In the genomic region with DNA sequence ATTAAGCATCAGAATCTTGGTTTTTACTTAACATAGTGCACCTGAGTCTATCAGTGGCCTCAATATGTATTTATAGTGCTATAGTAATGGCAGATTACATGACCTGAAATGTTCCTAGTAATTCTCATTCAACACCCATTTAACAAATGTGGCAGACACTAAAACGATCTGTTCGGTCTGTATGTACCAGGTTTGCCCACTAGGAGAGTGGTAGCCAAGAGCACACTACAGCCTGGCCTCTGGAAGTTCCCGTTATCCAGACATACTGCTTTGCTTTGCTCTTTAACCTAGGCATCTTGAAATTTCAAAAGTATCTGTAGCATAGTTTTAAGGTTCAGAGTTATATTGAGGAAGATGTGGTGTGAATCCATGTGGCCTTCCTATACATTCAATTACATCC, we compare ENCODE assay signal across 19 cellular contexts.
DNase-seq lines count a peak whose midpoint lies in the region; ATAC-seq, FAIRE-seq and TF ChIP-seq lines count a peak whose summit lies in the region.
"Had no signal": no experiment of that assay in that cellular context is flagged by ENCODE, and none has a peak within 500 bp of the region (broad histone marks: within the 10 kb centered on the region; RNA-seq: fewer than 3 reads in every experiment).

No MANE protein-coding gene starts in this region.

- in situ Hi-C loops in Panc1 (cut with HindIII; ENCODE audit: low pct_unique_long_range_greater_than_20kb, low sequenced_read_pairs): no loop called here

- no peaks in the 10 kb centered on the region for H3K4me1 ChIP-seq in Panc1 (ENCODE audit: control insufficient read depth, insufficient read depth, low read length)
- H3K4me1 ChIP-seq in small intestine (ENCODE audit: control insufficient read depth in 2 of 2, insufficient read depth in 1 of 2, low read depth in 1 of 2, low read length in 1 of 2): no peaks in the 10 kb centered on the region
- H3K4me1 ChIP-seq: Peyer's patch had no signal

- H3K36me3 Mint-ChIP-seq in glutamatergic neuron (ENCODE audit: unreplicated experiment) (no peaks in the 10 kb centered on the region), progenitor cell of endocrine pancreas (ENCODE audit: insufficient read depth) (no peaks in the 10 kb centered on the region)
- H3K36me3 Mint-ChIP-seq: CD8-positive, alpha-beta T cell had no signal

- CTCF ChIA-PET in Panc1 (lab: Charles Lee): no interaction called here

- H3K9me3 Mint-ChIP-seq in glutamatergic neuron (ENCODE audit: unreplicated experiment): no peaks in the 10 kb centered on the region
- peaks cover 2% of the 10 kb centered on the region for H3K9me3 Mint-ChIP-seq in progenitor cell of endocrine pancreas (ENCODE audit: low read depth)
- H3K9me3 Mint-ChIP-seq: CD8-positive, alpha-beta T cell had no signal

- H3K4me3 Mint-ChIP-seq in glutamatergic neuron (ENCODE audit: unreplicated experiment): no peak overlapping the region
- H3K4me3 Mint-ChIP-seq in progenitor cell of endocrine pancreas (ENCODE audit: low read depth): no peak overlapping the region
- H3K4me3 Mint-ChIP-seq: B cell; CD8-positive, alpha-beta T cell; T-helper 17 cell had no signal

- BruUV-seq in Panc1 (replicated peaks; lab: Mats Ljungman, UMichigan): no TSS peak

- H3K27me3 Mint-ChIP-seq in glutamatergic neuron (ENCODE audit: unreplicated experiment) (no peaks in the 10 kb centered on the region), progenitor cell of endocrine pancreas (no peaks in the 10 kb centered on the region)
- H3K27me3 Mint-ChIP-seq: B cell, T-helper 17 cell had no signal

- H3K9me3 ChIP-seq in Panc1 (ENCODE audit: control insufficient read depth, insufficient read depth, low read depth, low read length): no peaks in the 10 kb centered on the region; the same call in 1 of the 2 replicates
- H3K9me3 ChIP-seq in small intestine (ENCODE audit: control insufficient read depth, low read depth): no peaks in the 10 kb centered on the region
- H3K9me3 ChIP-seq: Peyer's patch had no signal

- H3K27ac ChIP-seq in Panc1 (ENCODE audit: low read length): no peak overlapping the region
- no peak overlapping the region for H3K27ac ChIP-seq in small intestine (ENCODE audit: low read depth in 1 of 2, low read length in 1 of 2)
- H3K27ac ChIP-seq: Peyer's patch had no signal

- no peaks in the 10 kb centered on the region for H3K4me1 Mint-ChIP-seq in glutamatergic neuron (ENCODE audit: low read depth, unreplicated experiment)
- H3K4me1 Mint-ChIP-seq in progenitor cell of endocrine pancreas (ENCODE audit: low read depth): peaks cover 2% of the 10 kb centered on the region
- H3K4me1 Mint-ChIP-seq: B cell, T-helper 17 cell had no signal

- no peak overlapping the region for H3K27ac Mint-ChIP-seq in glutamatergic neuron (ENCODE audit: unreplicated experiment)
- no peak overlapping the region for H3K27ac Mint-ChIP-seq in progenitor cell of endocrine pancreas
- H3K27ac Mint-ChIP-seq: B cell; CD8-positive, alpha-beta T cell; T-helper 17 cell had no signal

- DNase-seq in H7: peak; percentile 24
- DNase-seq in Panc1 (ENCODE audit: low read depth, low spot score): no peak
- DNase-seq in glutamatergic neuron: no peak
- DNase-seq in progenitor cell of endocrine pancreas (ENCODE audit: low spot score, unreplicated experiment): no peak
- DNase-seq in small intestine: no peak
- no peak for DNase-seq in NCI-H526 (lab: John Stamatoyannopoulos, UW)
- DNase-seq: CD8-positive, alpha-beta T cell; GDM1; MM.1S; NCI-H1092 treated with DMSO at 0.1 percent for 48 hours; NCI-H2081 treated with DMSO at 0.1 percent for 48 hours; NCI-H345; NCI-H748 treated with DMSO at 0.1 percent for 48 hours; Peyer's patch; SHP77 treated with DMSO at 0.1 percent for 48 hours; T-helper 17 cell had no signal

- TF ChIP-seq CTCF in Panc1 (IDR thresholded peaks at IDR 0.05) (peak; percentile 12; the same call in 1 of the 2 replicates), glutamatergic neuron (IDR thresholded peaks at IDR 0.05; ENCODE audit: partially characterized antibody, unreplicated experiment) (peak; percentile 46), progenitor cell of endocrine pancreas (IDR thresholded peaks at IDR 0.05; ENCODE audit: unreplicated experiment) (peak; percentile 13)

- intact Hi-C loops in Panc1 (cut with micrococcal nuclease; ENCODE audit: unreplicated experiment): no loop called here

- ATAC-seq in Panc1: no peak
- no peak for ATAC-seq in GM21528 (IDR thresholded peaks at IDR 0.05; ENCODE audit: low FRiP score, unreplicated experiment)
- ATAC-seq: CD8-positive, alpha-beta T cell; T-helper 17 cell had no signal

- H3K4me3 ChIP-seq in H7 (ENCODE audit: insufficient read depth, low read depth, low read length) (no peak overlapping the region), Panc1 (ENCODE audit: low read depth in 2 of 2, low read length in 2 of 2) (no peak overlapping the region), small intestine (ENCODE audit: low read depth in 1 of 2, low read length in 2 of 2) (no peak overlapping the region)
- H3K4me3 ChIP-seq: Peyer's patch had no signal

- no peaks in the 10 kb centered on the region for H3K27me3 ChIP-seq in H7 (ENCODE audit: control insufficient read depth, insufficient read depth, low read length)
- no peaks in the 10 kb centered on the region for H3K27me3 ChIP-seq in Panc1 (ENCODE audit: control insufficient read depth, insufficient read depth, low read length)
- no peaks in the 10 kb centered on the region for H3K27me3 ChIP-seq in small intestine (ENCODE audit: control insufficient read depth in 2 of 2, insufficient read depth in 2 of 2, low read length in 2 of 2)
- H3K27me3 ChIP-seq: Peyer's patch had no signal

- H3K36me3 ChIP-seq in H7 (replicated peaks; ENCODE audit: control insufficient read depth, insufficient read depth, low read length) (no peaks in the 10 kb centered on the region), Panc1 (ENCODE audit: control insufficient read depth, insufficient read depth, low read length) (no peaks in the 10 kb centered on the region), small intestine (ENCODE audit: control insufficient read depth in 2 of 2, insufficient read depth in 2 of 2, low read length in 2 of 2) (no peaks in the 10 kb centered on the region)
- H3K36me3 ChIP-seq: Peyer's patch had no signal

- WGBS in small intestine, 3 donors: 84 to 92% (median 85%) methylated on average over 3 of the region's 3 CpGs

- FAIRE-seq in small intestine (lab: Jason Lieb, UNC): no peak
- FAIRE-seq: H54 had no signal

- POLR2A ChIA-PET in Panc1 (lab: Charles Lee): no interaction called here
